8 cellular contexts compared by ENCODE assay signal in genomic region chr3:197736010-197736490, GRCh38. TPM values are rescaled to one million over a fixed set of nuclear protein-coding genes. Genes with fewer than 3 reads are reported as not detected.
A peak's percentile ranks its signal among the peaks of the same experiment; 100 is the strongest.
DNase-seq lines count a peak whose midpoint lies in the region; ATAC-seq and TF ChIP-seq lines count a peak whose summit lies in the region.

No MANE protein-coding gene starts in this region.

- intact Hi-C loops in dorsolateral prefrontal cortex (cut with DNase I) = loop anchor here (2.0 kb wide), 3 partner anchors 15 to 55 kb away; partner anchors contain the start of gene LRCH3 (in 1 of the 2)

- peak; percentile 52 for DNase-seq in D341Med (ENCODE audit: low spot score)
- DNase-seq in activated CD4-positive, alpha-beta T cell treated with anti-CD3 and anti-CD28 coated beads for 24 hours (ENCODE audit: low read depth in 2 of 2) = peak; percentile 19 to 28
- DNase-seq in dorsolateral prefrontal cortex = peak in 2 of 10 donors; percentile 9 to 30
- DNase-seq in memory B cell (ENCODE audit: low spot score in 2 of 2) = peak; percentile 35 to 40
- peak; percentile 70 for DNase-seq in stimulated activated naive B cell treated with anti-CD40 and anti-IgM and Interleukin-4, amounts not matched to agents 10 μg/mL and 1 μg/mL and 100 μg/mL, for 72 hours
- no peak for DNase-seq in DMS79 treated with DMSO at 0.1 percent for 48 hours (lab: John Stamatoyannopoulos, UW)

- peak overlapping the region in 51 of 59 donors; percentile 54 to 96 (median 87) for H3K27ac ChIP-seq in dorsolateral prefrontal cortex

- peaks cover 27% of the 10 kb centered on the region for H3K4me1 Mint-ChIP-seq in memory B cell
- peaks cover 29 to 59% of the 10 kb centered on the region in 2 donors for H3K4me1 Mint-ChIP-seq in stimulated activated naive B cell treated with anti-CD40 and anti-IgM and Interleukin-4, amounts not matched to agents 10 μg/mL and 1 μg/mL and 100 μg/mL, for 72 hours

- H3K4me3 Mint-ChIP-seq in memory B cell = peak overlapping the region; percentile 100
- peak overlapping the region; percentile 88 to 98 for H3K4me3 Mint-ChIP-seq in stimulated activated naive B cell treated with anti-CD40 and anti-IgM and Interleukin-4, amounts not matched to agents 10 μg/mL and 1 μg/mL and 100 μg/mL, for 72 hours

- peak overlapping the region; percentile 98 for H3K27ac Mint-ChIP-seq in memory B cell
- H3K27ac Mint-ChIP-seq in stimulated activated naive B cell treated with anti-CD40 and anti-IgM and Interleukin-4, amounts not matched to agents 10 μg/mL and 1 μg/mL and 100 μg/mL, for 72 hours = peak overlapping the region; percentile 99

- ATAC-seq in HG03439 (IDR thresholded peaks at IDR 0.05; ENCODE audit: unreplicated experiment) (peak; percentile 20), memory B cell (ENCODE audit: low read depth) (no peak), GM18870 (IDR thresholded peaks at IDR 0.05; ENCODE audit: unreplicated experiment) (no peak)
- peak; percentile 46 to 54 for ATAC-seq in stimulated activated naive B cell treated with anti-CD40 and anti-IgM and Interleukin-4, amounts not matched to agents 10 μg/mL and 1 μg/mL and 100 μg/mL, for 72 hours (replicated peaks)

- peak overlapping the region; percentile 68 to 99 (median 93) for H3K4me3 ChIP-seq in dorsolateral prefrontal cortex

- no peaks in the 10 kb centered on the region for H3K27me3 ChIP-seq in dorsolateral prefrontal cortex

- no peaks in the 10 kb centered on the region for H3K27me3 Mint-ChIP-seq in memory B cell
- no peaks in the 10 kb centered on the region for H3K27me3 Mint-ChIP-seq in stimulated activated naive B cell treated with anti-CD40 and anti-IgM and Interleukin-4, amounts not matched to agents 10 μg/mL and 1 μg/mL and 100 μg/mL, for 72 hours

- H3K36me3 Mint-ChIP-seq in memory B cell = peaks cover 3% of the 10 kb centered on the region
- H3K36me3 Mint-ChIP-seq in stimulated activated naive B cell treated with anti-CD40 and anti-IgM and Interleukin-4, amounts not matched to agents 10 μg/mL and 1 μg/mL and 100 μg/mL, for 72 hours = peaks cover 33 to 48% of the 10 kb centered on the region in 2 donors

- no peak for TF ChIP-seq CTCF in dorsolateral prefrontal cortex (IDR thresholded peaks at IDR 0.05 in 54 of 56, conservative IDR thresholded peaks at IDR 0.05 in 2 of 56; ENCODE audit: low read depth in 1 of 56, partially characterized antibody in 56 of 56)

- H3K9me3 Mint-ChIP-seq in memory B cell = no peaks in the 10 kb centered on the region
- peaks cover 0 to 2% of the 10 kb centered on the region in 2 donors for H3K9me3 Mint-ChIP-seq in stimulated activated naive B cell treated with anti-CD40 and anti-IgM and Interleukin-4, amounts not matched to agents 10 μg/mL and 1 μg/mL and 100 μg/mL, for 72 hours

RNA-seq across cellular contexts. Expression of gene RUBCN, which starts 0.7 kb away (rescaled TPM):
- total RNA-seq in dorsolateral prefrontal cortex = 100 to 1,000 TPM in 7 of 120 experiments, 10 to 100 TPM in 113; 53.9 to 114 (median 81.9) TPM

RNA-seq across cellular contexts. Expression of gene FYTTD1, which starts 13.6 kb away (rescaled TPM):
- 10 to 100 TPM; 31.0 to 60.1 (median 47.7) TPM for total RNA-seq in dorsolateral prefrontal cortex

RNA-seq across cellular contexts. Expression of gene LRCH3, which starts 55.0 kb away (rescaled TPM):
- 10 to 100 TPM; 42.2 to 98.1 (median 64.6) TPM for total RNA-seq in dorsolateral prefrontal cortex

Comparison
In these comparisons a context has a peak if more than half of its experiments do, and no peak if none do; other contexts are left out.
1. ATAC-seq: peak in HG03439 (single experiment) and stimulated activated naive B cell treated with anti-CD40 and anti-IgM and Interleukin-4, amounts not matched to agents 10 μg/mL and 1 μg/mL and 100 μg/mL, for 72 hours (2 of 2); none in memory B cell (single experiment) and GM18870 (single experiment).